Comparison of ENCODE assay signal across 8 cellular contexts in genomic region chr11:12109591-12110196, GRCh38. TPM values are rescaled to one million over a fixed set of nuclear protein-coding genes. Genes with fewer than 3 reads are reported as not detected.
DNase-seq lines count a peak whose midpoint lies in the region; ATAC-seq and TF ChIP-seq lines count a peak whose summit lies in the region.

No MANE protein-coding gene starts in this region.

- TF ChIP-seq POLR2A in testis (IDR thresholded peaks at IDR 0.05): no peak

- TF ChIP-seq CTCF in left lung (IDR thresholded peaks at IDR 0.05) (no peak), testis (IDR thresholded peaks at IDR 0.05) (no peak)

- WGBS in testis, 2 donors: 26 to 35% methylated on average over 6 to 7 of the region's 7 CpGs

- H3K4me3 ChIP-seq in left lung (peak overlapping the region; percentile 87 to 88), testis (peak overlapping the region; percentile 90 to 95)

- DNase-seq in activated CD4-positive, CD25-positive, alpha-beta regulatory T cell (lab: John Stamatoyannopoulos, UW): no peak
- DNase-seq in left lung: no peak
- DNase-seq in testis: no peak
- no peak for DNase-seq in COLO668 (lab: John Stamatoyannopoulos, UW; ENCODE audit: unreplicated experiment)
- no peak for DNase-seq in posterior cingulate gyrus
- DNase-seq in amygdala (lab: John Stamatoyannopoulos, UW): no peak

- no peaks in the 10 kb centered on the region for H3K9me3 ChIP-seq in left lung
- H3K9me3 ChIP-seq in testis: no peaks in the 10 kb centered on the region

- H3K27me3 ChIP-seq in left lung (no peaks in the 10 kb centered on the region), testis (no peaks in the 10 kb centered on the region)

- peak overlapping the region; percentile 56 for H3K27ac ChIP-seq in angular gyrus (ENCODE audit: low read depth, low read length)
- peak overlapping the region; percentile 80 to 81 for H3K27ac ChIP-seq in left lung
- peak overlapping the region in 1 of 2 donors; percentile 95 for H3K27ac ChIP-seq in testis

- H3K4me1 ChIP-seq in left lung (peaks cover 12 to 50% of the 10 kb centered on the region in 2 donors), testis (peaks cover 33% of the 10 kb centered on the region)

- H3K36me3 ChIP-seq in left lung (no peaks in the 10 kb centered on the region), testis (ENCODE audit: low read depth, missing control alignments) (no peaks in the 10 kb centered on the region)

- intact Hi-C loops in left lung (cut with DNase I): no loop called here
- intact Hi-C loops in testis (cut with DNase I; ENCODE audit: low total_unique reads): loop anchor here (10.0 kb wide), 1 partner anchor 125 kb away; no protein-coding TSS in a partner anchor
- intact Hi-C loops in posterior cingulate gyrus (cut with DNase I): no loop called here

- peak; percentile 27 to 36 for ATAC-seq in activated CD4-positive, CD25-positive, alpha-beta regulatory T cell treated with anti-CD3 and anti-CD28 coated beads, Interleukin-2, amount 50 U/mL, for 24 hours
- ATAC-seq in left lung: peak; percentile 8

RNA-seq across cellular contexts. Expression of gene MICAL2, which starts 0.7 kb away (rescaled TPM):
- total RNA-seq in left lung (100 to 1,000 TPM; 242 to 293 TPM), testis (100 to 1,000 TPM; 401 to 461 TPM)
- 224 TPM for polyA plus RNA-seq in testis (ENCODE audit: insufficient read depth, low read depth, low replicate concordance)
